ENCODE assay signal across 11 cellular contexts in the genomic region with DNA sequence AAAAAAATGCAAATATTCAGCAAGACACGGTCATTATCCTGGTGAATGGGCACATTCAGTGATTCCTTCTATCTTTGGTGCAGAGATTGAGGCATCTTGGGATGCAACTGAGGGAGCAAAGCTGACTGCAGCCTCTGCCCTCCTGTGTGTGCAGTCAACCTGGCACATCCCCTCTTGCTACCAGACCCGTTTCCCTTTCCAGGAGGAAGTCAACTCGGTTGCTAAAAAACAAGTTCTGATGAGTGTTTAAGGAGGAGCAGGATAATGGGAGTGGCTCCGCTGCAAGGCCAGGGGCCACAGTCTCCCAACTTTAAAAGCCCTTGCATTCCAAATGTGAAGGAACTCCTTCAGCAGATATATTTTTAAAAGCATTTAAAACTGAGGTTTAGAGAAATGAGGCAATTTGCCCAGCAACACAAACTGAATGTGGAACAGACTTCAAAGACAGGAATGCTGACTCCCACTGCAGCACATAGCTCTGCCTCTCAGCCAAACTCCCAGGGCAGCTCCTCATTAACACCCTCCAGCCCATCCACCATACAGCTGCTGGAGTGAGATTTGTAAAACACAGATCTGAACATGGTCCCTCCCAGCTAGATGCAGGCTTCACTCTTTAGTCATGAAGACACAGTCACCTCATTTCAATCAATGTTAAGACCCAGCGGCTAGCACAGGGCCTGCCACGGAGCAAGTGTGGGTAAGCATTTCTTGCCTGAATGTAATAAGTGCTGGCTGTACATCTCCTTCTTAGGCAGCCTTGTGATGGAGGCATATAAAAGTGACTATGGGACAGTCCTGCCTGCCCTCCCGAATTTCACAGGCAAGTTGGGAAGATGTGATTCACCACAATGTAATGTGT. TPM values are rescaled to one million over a fixed set of nuclear protein-coding genes. Genes with fewer than 3 reads are reported as not detected.
DNase-seq lines count a peak whose midpoint lies in the region; ATAC-seq and TF ChIP-seq lines count a peak whose summit lies in the region.
"Had no signal": no experiment of that assay in that cellular context is flagged by ENCODE, and none has a peak within 500 bp of the region (broad histone marks: within the 10 kb centered on the region; RNA-seq: fewer than 3 reads in every experiment).

No MANE protein-coding gene starts in this region.

- H3K36me3 Mint-ChIP-seq in type B pancreatic cell = no peaks in the 10 kb centered on the region
- H3K36me3 Mint-ChIP-seq: natural killer cell had no signal

- peak overlapping the region; percentile 37 for H3K4me3 Mint-ChIP-seq in type B pancreatic cell
- H3K4me3 Mint-ChIP-seq: natural killer cell had no signal

- DNase-seq in M059J (ENCODE audit: low read depth) = peak; percentile 57
- peak in 2 of 10 donors; percentile 36 to 52 for DNase-seq in dorsolateral prefrontal cortex
- no peak for DNase-seq in left lung
- DNase-seq in type B pancreatic cell (ENCODE audit: extremely low spot score, unreplicated experiment) = no peak
- no peak for DNase-seq in activated CD4-positive, alpha-beta T cell treated with anti-CD3 and anti-CD28 coated beads, Interleukin-2, amount 50 U/mL, for 4 hours
- DNase-seq in activated CD4-positive, alpha-beta T cell treated with anti-CD3 and anti-CD28 coated beads for 1 hour = no peak
- DNase-seq: natural killer cell, NCI-H146, NCI-H524 treated with DMSO at 0.1 percent for 48 hours had no signal

- H3K27me3 ChIP-seq in dorsolateral prefrontal cortex (no peaks in the 10 kb centered on the region), left lung (no peaks in the 10 kb centered on the region)

- H3K9me3 ChIP-seq in left lung = no peaks in the 10 kb centered on the region

- H3K27ac ChIP-seq in dorsolateral prefrontal cortex (peak overlapping the region in 41 of 59 donors; percentile 4 to 76 (median 44)), left lung (peak overlapping the region in 1 of 2 donors; percentile 2)

- H3K4me1 Mint-ChIP-seq in type B pancreatic cell (ENCODE audit: unreplicated experiment) = peaks cover 22% of the 10 kb centered on the region
- H3K4me1 Mint-ChIP-seq: natural killer cell had no signal

- peaks cover 0 to 7% of the 10 kb centered on the region in 2 donors for H3K4me1 ChIP-seq in left lung

- H3K27ac Mint-ChIP-seq in type B pancreatic cell = peak overlapping the region; percentile 71
- H3K27ac Mint-ChIP-seq: natural killer cell had no signal

- intact Hi-C loops in dorsolateral prefrontal cortex (cut with DNase I) (no loop called here), left lung (cut with DNase I) (no loop called here)

- H3K4me3 ChIP-seq in dorsolateral prefrontal cortex (no peak overlapping the region), left lung (no peak overlapping the region)

- H3K27me3 Mint-ChIP-seq in type B pancreatic cell = peaks cover 3% of the 10 kb centered on the region

- H3K9me3 Mint-ChIP-seq in type B pancreatic cell = peaks cover 4% of the 10 kb centered on the region

- peak; percentile 75 for ATAC-seq in left lung
- no peak for ATAC-seq in GM21367 (IDR thresholded peaks at IDR 0.05; ENCODE audit: unreplicated experiment)
- ATAC-seq: natural killer cell had no signal

- H3K36me3 ChIP-seq in left lung = no peaks in the 10 kb centered on the region

- TF ChIP-seq CTCF in dorsolateral prefrontal cortex (IDR thresholded peaks at IDR 0.05 in 54 of 56, conservative IDR thresholded peaks at IDR 0.05 in 2 of 56; ENCODE audit: low read depth in 1 of 56, partially characterized antibody in 56 of 56) (no peak), left lung (IDR thresholded peaks at IDR 0.05) (no peak), type B pancreatic cell (conservative IDR thresholded peaks at IDR 0.05) (no peak)

RNA-seq across cellular contexts. Expression of a gene that starts 54.3 kb away (rescaled TPM):
- total RNA-seq in M059J (2014; rRNA removed; shearing (Covaris generic)) = 0.94 and 2.2 TPM in 2 replicates
- 1,000 to 10,000 TPM in 28 of 120 experiments, 100 to 1,000 TPM in 92; 228 to 1,187 (median 876) TPM for total RNA-seq in dorsolateral prefrontal cortex
- total RNA-seq in left lung = 1 to 10 TPM; 1.6 to 3.1 TPM
- total RNA-seq in type B pancreatic cell (ENCODE audit: low replicate concordance) = 4.1 and 4.6 TPM in 2 replicates
- total RNA-seq: natural killer cell, subcutaneous adipose tissue had no signal

Comparison
In these comparisons a context has a peak if more than half of its experiments do, and no peak if none do; other contexts are left out.
1. RNA of a gene that starts 54.3 kb away (total RNA-seq): 228 to 1,187 TPM in dorsolateral prefrontal cortex; 4.1 to 4.6 TPM in type B pancreatic cell, 1.6 to 3.1 TPM in left lung and 0.94 to 2.2 TPM in M059J; every median in the first group is over 10 times any median in the second.